In the genomic region with DNA sequence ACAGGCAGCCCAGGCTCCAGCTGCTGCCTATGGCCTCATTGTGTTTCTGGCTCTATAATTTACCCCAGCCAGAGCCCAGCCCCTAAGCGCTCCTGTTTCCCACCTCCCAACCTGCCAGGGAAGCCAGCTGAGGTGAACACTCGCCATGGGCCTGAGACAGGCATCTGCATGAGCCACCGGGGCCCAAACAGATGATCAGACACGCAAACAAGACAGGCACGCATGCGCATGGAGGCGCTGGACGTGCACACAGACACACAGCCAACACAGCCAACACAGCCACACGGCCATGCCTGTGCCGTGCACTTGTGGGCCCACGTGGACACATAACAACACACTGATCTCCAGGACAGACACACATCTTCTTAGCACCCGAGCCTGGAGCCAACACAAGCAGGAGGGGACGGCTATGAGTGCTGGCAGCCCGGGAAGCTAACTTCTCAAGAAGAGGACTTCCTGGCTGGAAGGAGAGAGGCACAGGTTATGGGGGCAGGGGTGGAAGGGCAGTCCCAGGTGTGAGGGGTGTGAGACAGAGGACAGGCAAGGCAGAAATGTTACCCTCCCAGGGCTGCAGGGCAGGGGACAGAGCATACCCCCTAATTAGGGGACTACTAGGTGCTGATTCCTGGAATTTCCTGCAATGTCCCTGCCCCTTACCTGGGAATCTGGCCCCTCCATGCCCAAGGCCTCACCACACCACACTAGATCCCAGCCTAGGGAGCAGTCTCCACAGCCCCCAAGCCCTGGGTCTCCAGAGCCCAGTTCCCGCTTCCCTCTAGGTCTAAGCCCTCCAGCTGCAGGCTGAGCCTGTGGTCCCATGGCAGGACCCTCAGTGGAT, we compare ENCODE assay signal across 24 cellular contexts.
A peak's percentile ranks its signal among the peaks of the same experiment; 100 is the strongest.
DNase-seq lines count a peak whose midpoint lies in the region; ATAC-seq, FAIRE-seq and TF ChIP-seq lines count a peak whose summit lies in the region.
"Had no signal": no experiment of that assay in that cellular context is flagged by ENCODE, and none has a peak within 500 bp of the region (broad histone marks: within the 10 kb centered on the region; RNA-seq: fewer than 3 reads in every experiment).

No MANE protein-coding gene starts in this region.

- in situ Hi-C loops in GM13977 (cut with MboI; ENCODE audit: low pct_unique_long_range_greater_than_20kb, low sequenced_read_pairs, unreplicated experiment) = no loop called here

- H4K8ac ChIP-seq in neuronal stem cell (ENCODE audit: low read depth, low read length) = no peak overlapping the region

- H3K27me3 ChIP-seq in RWPE2 (ENCODE audit: insufficient read depth, poor library complexity, severe bottlenecking) = no peaks in the 10 kb centered on the region
- peaks cover 0 to 5% (median 0%) of the 10 kb centered on the region in 3 experiments for H3K27me3 ChIP-seq in neuronal stem cell (ENCODE audit: control insufficient read depth in 3 of 3, insufficient read depth in 3 of 3, low read depth in 1 of 3, low read length in 3 of 3)
- H3K27me3 ChIP-seq in Caco-2 (replicated peaks; ENCODE audit: control insufficient read depth, insufficient read depth, low read length) = no peaks in the 10 kb centered on the region; the same call in 1 of the 2 replicates
- H3K27me3 ChIP-seq: neural progenitor cell, thyroid gland had no signal

- WGBS in neuronal stem cell (ENCODE audit: extremely low coverage in 2 of 2, insufficient read length in 2 of 2, insufficient replicate concordance in 1 of 2), 2 donors = no CpG with 5 or more reads among the region's 15 CpGs

- no peak for ATAC-seq in RWPE2 (ENCODE audit: low read depth)
- ATAC-seq: activated naive CD8-positive, alpha-beta T cell treated with anti-CD3 and anti-CD28 coated beads, Interleukin-2, amount 50 U/mL, for 24 hours; GM12878; right cardiac atrium had no signal

- H2BK120ac ChIP-seq in neuronal stem cell (ENCODE audit: low read depth, low read length) = no peak overlapping the region

- H3K9me3 ChIP-seq in RWPE2 (ENCODE audit: severe bottlenecking) = no peaks in the 10 kb centered on the region
- H3K9me3 ChIP-seq in neuronal stem cell (replicated peaks in 1 of 2; ENCODE audit: control insufficient read depth in 2 of 2, insufficient read depth in 1 of 2, low read depth in 1 of 2, low read length in 2 of 2) = peaks cover 0 to 9% of the 10 kb centered on the region in 2 donors
- H3K9me3 ChIP-seq in Caco-2 = no peaks in the 10 kb centered on the region; the same call in 1 of the 2 replicates
- H3K9me3 ChIP-seq: stomach, thyroid gland had no signal

- H3K36me3 ChIP-seq in RWPE2 (ENCODE audit: low read depth) (no peaks in the 10 kb centered on the region), neuronal stem cell (replicated peaks in 1 of 2; ENCODE audit: control insufficient read depth in 2 of 2, insufficient read depth in 2 of 2, low read length in 2 of 2) (no peaks in the 10 kb centered on the region), Caco-2 (ENCODE audit: control insufficient read depth, insufficient read depth, low read length) (no peaks in the 10 kb centered on the region)
- H3K36me3 ChIP-seq: neural progenitor cell, stomach, thyroid gland had no signal

- no peak overlapping the region for H3K4ac ChIP-seq in neuronal stem cell (ENCODE audit: low read length)

- CTCF ChIA-PET in Caco-2 (lab: Charles Lee) = no interaction called here

- DNase-seq in DMS53 treated with DMSO at 0.1 percent for 48 hours (lab: John Stamatoyannopoulos, UW; ENCODE audit: unreplicated experiment) = peak; percentile 48
- peak; percentile 62 for DNase-seq in NCI-H1694 (lab: John Stamatoyannopoulos, UW)
- DNase-seq in RWPE2 (ENCODE audit: low spot score) = peak; percentile 44
- no peak for DNase-seq in neuronal stem cell (ENCODE audit: low spot score)
- no peak for DNase-seq in frontal cortex (ENCODE audit: low spot score in 2 of 2)
- DNase-seq in GM13977 (ENCODE audit: low spot score) = no peak
- DNase-seq in Caco-2 = no peak
- DNase-seq: activated CD4-positive, alpha-beta T cell treated with anti-CD3 and anti-CD28 coated beads, Interleukin-2, amount 50 U/mL, for 1 hour; activated CD4-positive, CD25-positive, alpha-beta regulatory T cell; activated naive CD8-positive, alpha-beta T cell treated with anti-CD3 and anti-CD28 coated beads, Interleukin-2, amount 50 U/mL, for 24 hours; activated T-cell treated with anti-CD3 and anti-CD28 coated beads, Interleukin-2, amount 50 U/mL, for 48 hours; effector memory CD4-positive, alpha-beta T cell; immature natural killer cell; NCI-H1092; right cardiac atrium; thyroid gland had no signal

- POLR2A ChIA-PET in Caco-2 (lab: Charles Lee) = no interaction called here

- no peak overlapping the region for H3K27ac ChIP-seq in RWPE2 (ENCODE audit: poor library complexity, severe bottlenecking)
- H3K27ac ChIP-seq in neuronal stem cell (replicated peaks; ENCODE audit: low read length) = no peak overlapping the region
- H3K27ac ChIP-seq: coronary artery, neural progenitor cell, RWPE1, SK-N-MC, thyroid gland had no signal

- H3K14ac ChIP-seq in neuronal stem cell (ENCODE audit: low read length) = no peak overlapping the region

- peak overlapping the region; percentile 46 for H4K91ac ChIP-seq in neuronal stem cell (ENCODE audit: low read depth, low read length, poor library complexity)

- no peak overlapping the region for H3K4me2 ChIP-seq in neuronal stem cell (ENCODE audit: insufficient read depth, low read length, poor library complexity, severe bottlenecking)
- H3K4me2 ChIP-seq: GM23338, neural progenitor cell had no signal

- BruUV-seq in Caco-2 (replicated peaks; lab: Mats Ljungman, UMichigan) = no TSS peak

- no peak overlapping the region for H3K9ac ChIP-seq in neuronal stem cell (ENCODE audit: low read depth, low read length, poor library complexity)
- H3K9ac ChIP-seq: neural progenitor cell had no signal

- H2BK5ac ChIP-seq in neuronal stem cell (ENCODE audit: low read length) = no peak overlapping the region

- no peaks in the 10 kb centered on the region for H3K36me3 Mint-ChIP-seq in Caco-2 (ENCODE audit: insufficient read depth, unreplicated experiment)
- H3K36me3 Mint-ChIP-seq: IgD-negative memory B cell, immature natural killer cell, neural progenitor cell had no signal

- H2BK12ac ChIP-seq in neuronal stem cell (ENCODE audit: low read length) = peak overlapping the region; percentile 18

- no peak overlapping the region for H3K23ac ChIP-seq in neuronal stem cell (ENCODE audit: low read depth, low read length, poor library complexity)

- peak overlapping the region; percentile 1 for H2BK15ac ChIP-seq in neuronal stem cell (ENCODE audit: low read length)

- no peak overlapping the region for H2AFZ ChIP-seq in neuronal stem cell (ENCODE audit: low read length)
- H2AFZ ChIP-seq: GM23338 had no signal

- TF ChIP-seq CTCF in RWPE2 (IDR thresholded peaks at IDR 0.05; ENCODE audit: poor library complexity, severe bottlenecking) (no peak), GM13977 (IDR thresholded peaks at IDR 0.05; ENCODE audit: extremely low read depth, insufficient read depth, missing control alignments) (no peak), Caco-2 (IDR thresholded peaks at IDR 0.05; ENCODE audit: insufficient read depth in 1 of 2, low read depth in 1 of 2, low read length in 1 of 2, severe bottlenecking in 1 of 2, unreplicated experiment in 1 of 2) (no peak)

- H3K9me3 Mint-ChIP-seq in Caco-2 (ENCODE audit: unreplicated experiment) = no peaks in the 10 kb centered on the region
- H3K9me3 Mint-ChIP-seq: activated naive CD8-positive, alpha-beta T cell treated with anti-CD3 and anti-CD28 coated beads, Interleukin-2, amount 50 U/mL, for 24 hours; IgD-negative memory B cell; neural progenitor cell had no signal

- FAIRE-seq in frontal cortex (lab: Jason Lieb, UNC) = no peak
- FAIRE-seq: GM12878 had no signal

- peaks cover 4% of the 10 kb centered on the region for H3K27me3 Mint-ChIP-seq in Caco-2 (ENCODE audit: insufficient read depth, unreplicated experiment)

- no peaks in the 10 kb centered on the region for H3K4me1 ChIP-seq in RWPE2 (ENCODE audit: insufficient read depth, poor library complexity, severe bottlenecking)
- peaks cover 0 to 7% of the 10 kb centered on the region in 2 donors for H3K4me1 ChIP-seq in neuronal stem cell (ENCODE audit: control insufficient read depth in 2 of 2, insufficient read depth in 1 of 2, low read depth in 1 of 2, low read length in 2 of 2)
- no peaks in the 10 kb centered on the region for H3K4me1 ChIP-seq in Caco-2
- H3K4me1 ChIP-seq: thyroid gland had no signal

- peak overlapping the region; percentile 5 for H3K18ac ChIP-seq in neuronal stem cell (ENCODE audit: low read length)

- peaks cover 6% of the 10 kb centered on the region for H3K4me1 Mint-ChIP-seq in Caco-2 (ENCODE audit: low read depth, unreplicated experiment)
- H3K4me1 Mint-ChIP-seq: activated naive CD8-positive, alpha-beta T cell treated with anti-CD3 and anti-CD28 coated beads, Interleukin-2, amount 50 U/mL, for 24 hours; IgD-negative memory B cell; immature natural killer cell had no signal

- H3K27ac Mint-ChIP-seq in Caco-2 (ENCODE audit: unreplicated experiment) = no peak overlapping the region
- H3K27ac Mint-ChIP-seq: activated naive CD8-positive, alpha-beta T cell treated with anti-CD3 and anti-CD28 coated beads, Interleukin-2, amount 50 U/mL, for 24 hours; GM23338; IgD-negative memory B cell had no signal

- H3K79me1 ChIP-seq in neuronal stem cell (ENCODE audit: low read depth, low read length) = no peaks in the 10 kb centered on the region

- no peak overlapping the region for H3K4me3 ChIP-seq in RWPE2 (ENCODE audit: severe bottlenecking)
- no peak overlapping the region for H3K4me3 ChIP-seq in neuronal stem cell (ENCODE audit: low read length in 2 of 2)
- H3K4me3 ChIP-seq in Caco-2 (ENCODE audit: low read depth, low read length) = no peak overlapping the region
- H3K4me3 ChIP-seq: coronary artery, GM12878, GM23338, neural progenitor cell, SK-N-MC, thyroid gland had no signal

- peak overlapping the region; percentile 27 for H2AK5ac ChIP-seq in neuronal stem cell (ENCODE audit: low read depth, low read length)

- intact Hi-C loops in Caco-2 (cut with micrococcal nuclease; ENCODE audit: unreplicated experiment) = loop anchor here (10.0 kb wide), 1 partner anchor 166 kb away; no protein-coding TSS in a partner anchor

- H3K4me3 Mint-ChIP-seq in Caco-2 (ENCODE audit: unreplicated experiment) = no peak overlapping the region
- H3K4me3 Mint-ChIP-seq: activated naive CD8-positive, alpha-beta T cell treated with anti-CD3 and anti-CD28 coated beads, Interleukin-2, amount 50 U/mL, for 24 hours; GM23338; IgD-negative memory B cell; immature natural killer cell had no signal

Comparison
In these comparisons a context has a peak if more than half of its experiments do, and no peak if none do; other contexts are left out.
1. DNase-seq: peak in DMS53 treated with DMSO at 0.1 percent for 48 hours (single experiment), NCI-H1694 (single experiment) and RWPE2 (single experiment); none in neuronal stem cell (single experiment), frontal cortex (0 of 2), GM13977 (single experiment) and Caco-2 (0 of 2).